ENCODE assay signal across 26 cellular contexts in the genomic region with DNA sequence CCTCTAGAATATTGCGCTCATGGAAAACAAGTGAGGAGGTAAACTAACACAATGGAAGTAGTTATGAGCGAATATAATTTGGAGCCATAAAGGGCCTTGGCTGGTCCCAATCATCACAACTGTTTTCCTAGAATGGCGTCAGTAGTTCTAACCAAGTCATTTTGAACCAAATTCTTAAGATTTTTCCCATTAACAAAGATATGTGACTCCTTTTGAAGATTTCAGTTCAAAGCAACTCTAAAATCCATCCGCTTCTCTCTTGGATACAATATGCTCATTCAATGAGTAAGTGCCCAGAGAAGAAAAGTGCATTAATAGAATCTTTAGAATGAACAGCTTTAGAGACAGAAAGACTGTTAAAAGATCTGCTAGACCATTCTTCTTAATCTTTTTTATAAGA. TPM values are rescaled to one million over a fixed set of nuclear protein-coding genes. Genes with fewer than 3 reads are reported as not detected.
"Had no signal": no experiment of that assay in that cellular context is flagged by ENCODE, and none has a peak within 500 bp of the region (broad histone marks: within the 10 kb centered on the region; RNA-seq: fewer than 3 reads in every experiment).

No MANE protein-coding gene starts in this region.

- ATAC-seq: effector memory CD8-positive, alpha-beta T cell; gastrocnemius medialis; left lung; naive thymus-derived CD4-positive, alpha-beta T cell; sciatic nerve; stimulated activated memory B cell treated with anti-CD40 and anti-IgM and Interleukin-4, amounts not matched to agents 10 μg/mL and 1 μg/mL and 100 μg/mL, for 72 hours; stimulated activated naive CD8-positive, alpha-beta T cell treated with anti-CD3 and anti-CD28 coated beads, Interleukin-15, Interleukin-2, amounts not matched to agents 100 U/mL and 50 U/mL, for 24 hours had no signal

- H3K27ac Mint-ChIP-seq: effector memory CD8-positive, alpha-beta T cell; naive thymus-derived CD4-positive, alpha-beta T cell; stimulated activated memory B cell treated with anti-CD40 and anti-IgM and Interleukin-4, amounts not matched to agents 10 μg/mL and 1 μg/mL and 100 μg/mL, for 72 hours had no signal

- H3K9me3 Mint-ChIP-seq: effector memory CD8-positive, alpha-beta T cell; naive thymus-derived CD4-positive, alpha-beta T cell; nephron; stimulated activated memory B cell treated with anti-CD40 and anti-IgM and Interleukin-4, amounts not matched to agents 10 μg/mL and 1 μg/mL and 100 μg/mL, for 72 hours had no signal

- H3K36me3 ChIP-seq: esophagus squamous epithelium, gastrocnemius medialis, left lung, prostate gland, right atrium auricular region, tibial artery, upper lobe of left lung had no signal

- H3K4me3 Mint-ChIP-seq: effector memory CD8-positive, alpha-beta T cell; naive thymus-derived CD4-positive, alpha-beta T cell; nephron; stimulated activated memory B cell treated with anti-CD40 and anti-IgM and Interleukin-4, amounts not matched to agents 10 μg/mL and 1 μg/mL and 100 μg/mL, for 72 hours had no signal

- H3K27me3 ChIP-seq: esophagus squamous epithelium, gastrocnemius medialis, left lung, right atrium auricular region, testis, tibial artery, upper lobe of left lung had no signal

- H3K36me3 Mint-ChIP-seq: stimulated activated memory B cell treated with anti-CD40 and anti-IgM and Interleukin-4, amounts not matched to agents 10 μg/mL and 1 μg/mL and 100 μg/mL, for 72 hours had no signal

- H3K27ac ChIP-seq: coronary artery, esophagus squamous epithelium, gastrocnemius medialis, left lung, prostate gland, testis, tibial artery, upper lobe of left lung had no signal

- H3K9me3 ChIP-seq: esophagus squamous epithelium, gastrocnemius medialis, left lung, prostate gland, right atrium auricular region, testis, tibial artery, upper lobe of left lung had no signal

- H3K4me3 ChIP-seq: coronary artery, esophagus squamous epithelium, gastrocnemius medialis, left lung, prostate gland, right atrium auricular region, testis, tibial artery, upper lobe of left lung had no signal

- H3K4me1 ChIP-seq: prostate gland, testis had no signal

- H3K4me1 Mint-ChIP-seq: nephron; stimulated activated memory B cell treated with anti-CD40 and anti-IgM and Interleukin-4, amounts not matched to agents 10 μg/mL and 1 μg/mL and 100 μg/mL, for 72 hours had no signal

- DNase-seq: effector memory CD8-positive, alpha-beta T cell; erythroblast; esophagus squamous epithelium; gastrocnemius medialis; head of caudate nucleus; kidney; left lung; mesendoderm; midbrain; naive thymus-derived CD4-positive, alpha-beta T cell; nucleus accumbens; stimulated activated CD4-positive, alpha-beta T cell treated with anti-CD3 and anti-CD28 coated beads, Interleukin-4, amount 100 ng/mL, for 4 hours; stimulated activated naive CD8-positive, alpha-beta T cell treated with anti-CD3 and anti-CD28 coated beads, Interleukin-15, Interleukin-2, amounts not matched to agents 100 U/mL and 50 U/mL, for 24 hours; substantia nigra; testis; tibial artery; upper lobe of left lung had no signal

RNA-seq across cellular contexts. Expression of a gene that starts 19.6 kb away (rescaled TPM):
- total RNA-seq: esophagus squamous epithelium; lower leg skin; lung microvascular endothelial cell; naive thymus-derived CD4-positive, alpha-beta T cell; osteocyte had no signal
